13 cellular contexts compared by ENCODE assay signal in genomic region chr21:30505621-30506205, GRCh38. TPM values are rescaled to one million over a fixed set of nuclear protein-coding genes. Genes with fewer than 3 reads are reported as not detected.
DNase-seq lines count a peak whose midpoint lies in the region; ATAC-seq and TF ChIP-seq lines count a peak whose summit lies in the region.
"Not testable (repeated sequence)": the region's sequence is repeated elsewhere in the genome, so short reads cannot be mapped to it uniquely, and the experiment has no call there.
"Had no signal": no experiment of that assay in that cellular context is flagged by ENCODE, and none has a peak within 500 bp of the region (broad histone marks: within the 10 kb centered on the region; RNA-seq: fewer than 3 reads in every experiment).

No MANE protein-coding gene starts in this region.

- H3K9me3 Mint-ChIP-seq in activated naive CD8-positive, alpha-beta T cell treated with anti-CD3 and anti-CD28 coated beads, Interleukin-2, amount 50 U/mL, for 24 hours; glutamatergic neuron (ENCODE audit: unreplicated experiment); neural progenitor cell: not testable (repeated sequence)

- H3K9ac ChIP-seq in neural progenitor cell: not testable (repeated sequence)

- not testable (repeated sequence) for H3K36me3 Mint-ChIP-seq in activated naive CD8-positive, alpha-beta T cell treated with anti-CD3 and anti-CD28 coated beads, Interleukin-2, amount 50 U/mL, for 24 hours (ENCODE audit: low read depth); glutamatergic neuron (ENCODE audit: unreplicated experiment); neural progenitor cell

- not testable (repeated sequence) for H3K4me2 ChIP-seq in neural progenitor cell

- TF ChIP-seq CTCF in C4-2B (conservative IDR thresholded peaks at IDR 0.05): peak; percentile 83
- TF ChIP-seq CTCF in GM12874 (IDR thresholded peaks at IDR 0.05; ENCODE audit: insufficient read depth, low read depth, low read length): peak; percentile 32; the same call in 1 of the 2 replicates
- peak; percentile 77 for TF ChIP-seq CTCF in LNCaP clone FGC (IDR thresholded peaks at IDR 0.05; ENCODE audit: control insufficient read depth, extremely low read depth, insufficient read depth)
- peak; percentile 40 for TF ChIP-seq CTCF in RWPE1 (conservative IDR thresholded peaks at IDR 0.05; ENCODE audit: low read depth)
- peak; percentile 62 for TF ChIP-seq CTCF in glutamatergic neuron (IDR thresholded peaks at IDR 0.05; ENCODE audit: partially characterized antibody, unreplicated experiment)
- peak; percentile 65 for TF ChIP-seq CTCF in neural progenitor cell (IDR thresholded peaks at IDR 0.05)

- H3K27me3 ChIP-seq in neural progenitor cell: not testable (repeated sequence)

- CTCF ChIA-PET in RWPE1 (lab: Yijun Ruan, JAX): interaction anchor here (0.6 to 1.0 kb wide), 3 partner anchors 27 to 77 kb away, joined by 3 read pairs; no protein-coding TSS in a partner anchor

- H4K20me1 ChIP-seq in neural progenitor cell (ENCODE audit: low read depth): not testable (repeated sequence)

- not testable (repeated sequence) for H3K27ac ChIP-seq in C4-2B, RWPE1, neural progenitor cell

- H3K79me2 ChIP-seq in neural progenitor cell (ENCODE audit: low read depth): not testable (repeated sequence)

- DNase-seq in LNCaP clone FGC (ENCODE audit: low read depth) (peak; percentile 14), NCI-H69 (lab: John Stamatoyannopoulos, UW) (peak; percentile 64), neural progenitor cell (ENCODE audit: low spot score) (peak; percentile 23)
- not testable (repeated sequence) for DNase-seq in RWPE1 (ENCODE audit: low spot score); glutamatergic neuron
- DNase-seq in activated naive CD8-positive, alpha-beta T cell treated with anti-CD3 and anti-CD28 coated beads, Interleukin-2, amount 50 U/mL, for 24 hours: peak; percentile 1

- not testable (repeated sequence) for H2AFZ ChIP-seq in neural progenitor cell (replicated peaks)

- not testable (repeated sequence) for H3K27me3 Mint-ChIP-seq in activated naive CD8-positive, alpha-beta T cell treated with anti-CD3 and anti-CD28 coated beads, Interleukin-2, amount 50 U/mL, for 24 hours; glutamatergic neuron (ENCODE audit: unreplicated experiment); neural progenitor cell (ENCODE audit: insufficient read depth, low read depth)

- not testable (repeated sequence) for H3K4me1 Mint-ChIP-seq in activated naive CD8-positive, alpha-beta T cell treated with anti-CD3 and anti-CD28 coated beads, Interleukin-2, amount 50 U/mL, for 24 hours; glutamatergic neuron (ENCODE audit: low read depth, unreplicated experiment); neural progenitor cell

- H3K4me3 ChIP-seq in LNCaP clone FGC (ENCODE audit: low read depth, low read length); neural progenitor cell: not testable (repeated sequence)

- not testable (repeated sequence) for H3K4me3 Mint-ChIP-seq in activated naive CD8-positive, alpha-beta T cell treated with anti-CD3 and anti-CD28 coated beads, Interleukin-2, amount 50 U/mL, for 24 hours; glutamatergic neuron (ENCODE audit: unreplicated experiment); neural progenitor cell

- not testable (repeated sequence) for H3F3A ChIP-seq in neural progenitor cell (ENCODE audit: low read depth)

- not testable (repeated sequence) for H3K4me1 ChIP-seq in neural progenitor cell

- POLR2A ChIA-PET in RWPE1 (lab: Yijun Ruan, JAX; ENCODE audit: low non-redundant PET): not testable (repeated sequence)

- not testable (repeated sequence) for H3K36me3 ChIP-seq in neural progenitor cell

- H3K9me3 ChIP-seq in neural progenitor cell (ENCODE audit: low read depth): not testable (repeated sequence)

- ATAC-seq in activated naive CD8-positive, alpha-beta T cell treated with anti-CD3 and anti-CD28 coated beads, Interleukin-2, amount 50 U/mL, for 24 hours: not testable (repeated sequence)

- H3K27ac Mint-ChIP-seq in activated naive CD8-positive, alpha-beta T cell treated with anti-CD3 and anti-CD28 coated beads, Interleukin-2, amount 50 U/mL, for 24 hours; glutamatergic neuron (ENCODE audit: unreplicated experiment); neural progenitor cell: not testable (repeated sequence)

RNA-seq across cellular contexts. Expression of gene KRTAP19-5, which starts 3.8 kb away (rescaled TPM):
- not detected for total RNA-seq in glutamatergic neuron (ENCODE audit: unreplicated experiment)
- total RNA-seq in neural progenitor cell (ENCODE audit: low replicate concordance): not detected in 2 replicates
- total RNA-seq: esophagus mucosa, occipital lobe, right cardiac atrium, Right ventricle myocardium superior had no signal

RNA-seq across cellular contexts. Expression of gene KRTAP19-4, which starts 8.7 kb away (rescaled TPM):
- not detected for total RNA-seq in glutamatergic neuron (ENCODE audit: unreplicated experiment)
- not detected in 2 replicates for total RNA-seq in neural progenitor cell (ENCODE audit: low replicate concordance)
- total RNA-seq: esophagus mucosa, lower leg skin, occipital lobe, right cardiac atrium, Right ventricle myocardium superior had no signal

RNA-seq across cellular contexts. Expression of gene KRTAP19-3, which starts 13.9 kb away (rescaled TPM):
- not detected for total RNA-seq in glutamatergic neuron (ENCODE audit: unreplicated experiment)
- total RNA-seq in neural progenitor cell (ENCODE audit: low replicate concordance): not detected in 2 replicates
- total RNA-seq: esophagus mucosa, occipital lobe, right cardiac atrium, Right ventricle myocardium superior had no signal

RNA-seq across cellular contexts. Expression of gene KRTAP19-2, which starts 18.5 kb away (rescaled TPM):
- total RNA-seq in glutamatergic neuron (ENCODE audit: unreplicated experiment) (not detected), neural progenitor cell (ENCODE audit: low replicate concordance) (not detected in 2 replicates)
- total RNA-seq: esophagus mucosa, occipital lobe, right cardiac atrium, Right ventricle myocardium superior had no signal

RNA-seq across cellular contexts. Expression of gene KRTAP19-1, which starts 25.5 kb away (rescaled TPM):
- not detected for total RNA-seq in glutamatergic neuron (ENCODE audit: unreplicated experiment)
- not detected in 2 replicates for total RNA-seq in neural progenitor cell (ENCODE audit: low replicate concordance)
- total RNA-seq: esophagus mucosa, occipital lobe, right cardiac atrium, Right ventricle myocardium superior had no signal

Comparison
In these comparisons a context has a peak if more than half of its experiments do, and no peak if none do; other contexts are left out.
1. CTCF ChIP-seq: peak in every context shown above with its lines; median percentile 83 in C4-2B; 77 in LNCaP clone FGC; 65 in neural progenitor cell; 62 in glutamatergic neuron; 40 in RWPE1; 32 in GM12874.